ENCODE assay signal across 10 cellular contexts in the genomic region with DNA sequence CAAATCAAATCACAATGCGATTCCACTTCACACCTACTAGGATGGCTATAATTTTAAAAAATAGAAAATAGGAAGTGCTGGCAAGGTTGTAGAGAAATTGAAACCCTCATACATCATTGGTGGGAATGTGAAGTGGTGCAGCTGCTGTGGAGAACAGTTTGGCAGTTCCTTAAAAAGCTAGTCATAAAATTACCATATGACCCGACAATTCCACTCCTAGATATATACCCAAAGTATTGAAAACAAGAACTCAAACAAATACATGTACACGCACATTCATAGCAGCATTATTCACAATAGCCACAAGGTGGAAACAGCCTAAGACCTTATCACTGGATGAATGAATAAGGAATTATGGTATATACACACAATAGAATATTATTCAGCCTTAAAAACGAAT. TPM values are rescaled to one million over a fixed set of nuclear protein-coding genes. Genes with fewer than 3 reads are reported as not detected.
DNase-seq lines count a peak whose midpoint lies in the region; ATAC-seq and TF ChIP-seq lines count a peak whose summit lies in the region.
"Had no signal": no experiment of that assay in that cellular context is flagged by ENCODE, and none has a peak within 500 bp of the region (broad histone marks: within the 10 kb centered on the region; RNA-seq: fewer than 3 reads in every experiment).

No MANE protein-coding gene starts in this region.

- ATAC-seq in activated B cell treated with CpG ODN at 0.5 μM for 24 hours (ENCODE audit: low read depth), result peak; percentile 54

- intact Hi-C loops in activated B cell treated with CpG ODN at 0.5 μM for 24 hours (cut with micrococcal nuclease), result loop anchor here (1.0 kb wide), 1 partner anchor 9 kb away; no protein-coding TSS in a partner anchor

- H3K9me3 Mint-ChIP-seq in activated B cell treated with CpG ODN at 0.5 μM for 24 hours (no peaks in the 10 kb centered on the region), neural crest cell (no peaks in the 10 kb centered on the region)

- H3K4me1 Mint-ChIP-seq in activated B cell treated with CpG ODN at 0.5 μM for 24 hours (peaks cover 39% of the 10 kb centered on the region), neural crest cell (peaks cover 6% of the 10 kb centered on the region)

- in situ Hi-C loops in KBM-7 (cut with MboI; ENCODE audit: low pct_unique_long_range_greater_than_20kb, low sequenced_read_pairs), result no loop called here

- H3K4me3 Mint-ChIP-seq in activated B cell treated with CpG ODN at 0.5 μM for 24 hours (no peak overlapping the region), neural crest cell (no peak overlapping the region)

- POLR2A ChIA-PET in activated B cell treated with CpG ODN at 0.5 μM for 24 hours (lab: Charles Lee), result interaction anchor here (0.7 to 2.9 kb wide), 5 partner anchors 10 to 155 kb away, joined by 5 to 9 read pairs (median 6); a partner anchor contains a TSS

- H3K36me3 Mint-ChIP-seq in activated B cell treated with CpG ODN at 0.5 μM for 24 hours (ENCODE audit: low read depth) (peaks cover 18% of the 10 kb centered on the region), neural crest cell (ENCODE audit: low read depth) (peaks cover 8% of the 10 kb centered on the region)

- H3K27ac Mint-ChIP-seq in activated B cell treated with CpG ODN at 0.5 μM for 24 hours (peak overlapping the region; percentile 46), neural crest cell (ENCODE audit: unreplicated experiment) (no peak overlapping the region)

- TF ChIP-seq CTCF in activated B cell treated with CpG ODN at 0.5 μM for 24 hours (IDR thresholded peaks at IDR 0.05), result no peak
- peak; percentile 43 for TF ChIP-seq CTCF in neural crest cell (conservative IDR thresholded peaks at IDR 0.05)

- H3K27me3 Mint-ChIP-seq in activated B cell treated with CpG ODN at 0.5 μM for 24 hours (no peaks in the 10 kb centered on the region), neural crest cell (ENCODE audit: low read depth) (peaks cover 2% of the 10 kb centered on the region)

- DNase-seq in NCI-H82 (lab: John Stamatoyannopoulos, UW), result peak; percentile 42
- no peak for DNase-seq in NCI-H82 treated with DMSO at 0.1 percent for 48 hours (lab: John Stamatoyannopoulos, UW; ENCODE audit: unreplicated experiment)
- DNase-seq in KBM-7, result peak; percentile 71
- no peak for DNase-seq in activated B cell treated with CpG ODN at 0.5 μM for 24 hours
- no peak for DNase-seq in neural crest cell (ENCODE audit: low read depth, low spot score)
- no peak for DNase-seq in HuH-7 (ENCODE audit: low spot score)
- DNase-seq in T1000 (lab: John Stamatoyannopoulos, UW), result no peak
- no peak for DNase-seq in AG08395 (ENCODE audit: low spot score)
- DNase-seq: activated effector memory CD4-positive, alpha-beta T cell treated with Interleukin-2 at 50 U/mL for 16 hours had no signal

- CTCF ChIA-PET in activated B cell treated with CpG ODN at 0.5 μM for 24 hours (lab: Charles Lee), result interaction anchor here (0.8 to 2.3 kb wide), 4 partner anchors 24 to 321 kb away, joined by 3 to 5 read pairs (median 4); no protein-coding TSS in a partner anchor

RNA-seq across cellular contexts. Expression of a gene that starts 12.0 kb away (rescaled TPM):
- 338 and 354 TPM in 2 replicates for total RNA-seq in activated B cell treated with CpG ODN at 0.5 μM for 24 hours
- total RNA-seq in neural crest cell, result 735 and 773 TPM in 2 replicates

RNA-seq across cellular contexts. Expression of a gene that starts 31.4 kb away (rescaled TPM):
- 0.24 and 0.42 TPM in 2 replicates for total RNA-seq in activated B cell treated with CpG ODN at 0.5 μM for 24 hours
- not detected in 2 replicates for total RNA-seq in neural crest cell
- total RNA-seq: M059J had no signal

Comparison
In these comparisons a context has a peak if more than half of its experiments do, and no peak if none do; other contexts are left out.
1. DNase-seq: peak in NCI-H82 (single experiment) and KBM-7 (single experiment); none in NCI-H82 treated with DMSO at 0.1 percent for 48 hours (single experiment), activated B cell treated with CpG ODN at 0.5 μM for 24 hours (single experiment), neural crest cell (single experiment), HuH-7 (single experiment), T1000 (single experiment) and AG08395 (single experiment).